In genomic region chr16:85227924-85228462, GRCh38 we compare ENCODE assay signal across 1 cellular context.
TF ChIP-seq lines count a peak whose summit lies in the region.

No MANE protein-coding gene starts in this region.

TF ChIP-seq in HEK293, 187 proteins besides CTCF, POLR2A, EP300 and RAD21 (continued from another document and continues in another):
- TF ChIP-seq, protein P1, sequence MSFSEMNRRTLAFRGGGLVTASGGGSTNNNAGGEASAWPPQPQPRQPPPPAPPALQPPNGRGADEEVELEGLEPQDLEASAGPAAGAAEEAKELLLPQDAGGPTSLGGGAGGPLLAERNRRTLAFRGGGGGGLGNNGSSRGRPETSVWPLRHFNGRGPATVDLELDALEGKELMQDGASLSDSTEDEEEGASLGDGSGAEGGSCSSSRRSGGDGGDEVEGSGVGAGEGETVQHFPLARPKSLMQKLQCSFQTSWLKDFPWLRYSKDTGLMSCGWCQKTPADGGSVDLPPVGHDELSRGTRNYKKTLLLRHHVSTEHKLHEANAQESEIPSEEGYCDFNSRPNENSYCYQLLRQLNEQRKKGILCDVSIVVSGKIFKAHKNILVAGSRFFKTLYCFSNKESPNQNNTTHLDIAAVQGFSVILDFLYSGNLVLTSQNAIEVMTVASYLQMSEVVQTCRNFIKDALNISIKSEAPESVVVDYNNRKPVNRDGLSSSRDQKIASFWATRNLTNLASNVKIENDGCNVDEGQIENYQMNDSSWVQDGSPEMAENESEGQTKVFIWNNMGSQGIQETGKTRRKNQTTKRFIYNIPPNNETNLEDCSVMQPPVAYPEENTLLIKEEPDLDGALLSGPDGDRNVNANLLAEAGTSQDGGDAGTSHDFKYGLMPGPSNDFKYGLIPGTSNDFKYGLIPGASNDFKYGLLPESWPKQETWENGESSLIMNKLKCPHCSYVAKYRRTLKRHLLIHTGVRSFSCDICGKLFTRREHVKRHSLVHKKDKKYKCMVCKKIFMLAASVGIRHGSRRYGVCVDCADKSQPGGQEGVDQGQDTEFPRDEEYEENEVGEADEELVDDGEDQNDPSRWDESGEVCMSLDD (tag by site-specific recombination; IDR thresholded peaks at IDR 0.05), result no peak
- TF ChIP-seq SCRT2 (tag by site-specific recombination; IDR thresholded peaks at IDR 0.05) (no peak), ZNF585B (tag by site-specific recombination; IDR thresholded peaks at IDR 0.05) (no peak), TCF7L2 (IDR thresholded peaks at IDR 0.05; ENCODE audit: borderline replicate concordance, low read depth, low read length) (no peak), EGR2 (tag by site-specific recombination; IDR thresholded peaks at IDR 0.05; ENCODE audit: low read depth) (peak; percentile 81), ZNF416 (tag by site-specific recombination; IDR thresholded peaks at IDR 0.05) (no peak), ZNF600 (tag by site-specific recombination; IDR thresholded peaks at IDR 0.05) (no peak), ZNF16 (tag by site-specific recombination; IDR thresholded peaks at IDR 0.05; ENCODE audit: low read depth) (peak; percentile 96), SP7 (tag by site-specific recombination; IDR thresholded peaks at IDR 0.05) (peak; percentile 74), ZNF175 (tag by site-specific recombination; IDR thresholded peaks at IDR 0.05) (no peak), ZNF48 (tag by site-specific recombination; IDR thresholded peaks at IDR 0.05) (no peak), TRIM28 (IDR thresholded peaks at IDR 0.05; ENCODE audit: borderline replicate concordance, low read length) (no peak), MEIS1 (CRISPR knock-in tag; IDR thresholded peaks at IDR 0.05; ENCODE audit: borderline replicate concordance) (no peak), ZNF146 (tag by site-specific recombination; IDR thresholded peaks at IDR 0.05) (no peak), REST (tag by site-specific recombination; IDR thresholded peaks at IDR 0.05) (no peak), ZNF571 (tag by site-specific recombination; IDR thresholded peaks at IDR 0.05) (no peak), HOXC10 (CRISPR knock-in tag; IDR thresholded peaks at IDR 0.05) (no peak), ZNF514 (tag by site-specific recombination; IDR thresholded peaks at IDR 0.05) (no peak), ZNF830 (tag by site-specific recombination; IDR thresholded peaks at IDR 0.05; ENCODE audit: low read depth) (no peak), KLF17 (tag by site-specific recombination; IDR thresholded peaks at IDR 0.05) (no peak), SP2 (tag by site-specific recombination; IDR thresholded peaks at IDR 0.05) (no peak; the same call in 1 of the 2 replicates), ZNF24 (tag by site-specific recombination; IDR thresholded peaks at IDR 0.05) (no peak; the same call in 1 of the 2 replicates), ZBTB17 (tag by site-specific recombination; IDR thresholded peaks at IDR 0.05) (no peak), GLIS1 (tag by site-specific recombination; IDR thresholded peaks at IDR 0.05) (peak; percentile 96), ZNF623 (tag by site-specific recombination; IDR thresholded peaks at IDR 0.05) (no peak), ZNF404 (tag by site-specific recombination; IDR thresholded peaks at IDR 0.05) (no peak), ZNF510 (tag by site-specific recombination; IDR thresholded peaks at IDR 0.05; ENCODE audit: insufficient replicate concordance) (no peak), ZFP37 (tag by site-specific recombination; IDR thresholded peaks at IDR 0.05) (no peak), ZNF423 (tag by site-specific recombination; IDR thresholded peaks at IDR 0.05) (no peak), ZNF777 (tag by site-specific recombination; IDR thresholded peaks at IDR 0.05; ENCODE audit: borderline replicate concordance) (no peak), ZNF350 (tag by site-specific recombination; IDR thresholded peaks at IDR 0.05) (no peak), ZNF239 (tag by site-specific recombination; IDR thresholded peaks at IDR 0.05) (no peak), ZNF670 (tag by site-specific recombination; IDR thresholded peaks at IDR 0.05; ENCODE audit: low read depth) (no peak), ZNF155 (tag by site-specific recombination; IDR thresholded peaks at IDR 0.05) (no peak), ZNF660 (tag by site-specific recombination; IDR thresholded peaks at IDR 0.05) (no peak), ZNF433 (tag by site-specific recombination; IDR thresholded peaks at IDR 0.05; ENCODE audit: low read depth) (no peak), GLI2 (tag by site-specific recombination; IDR thresholded peaks at IDR 0.05; ENCODE audit: borderline replicate concordance, low read depth) (no peak), ZXDB (tag by site-specific recombination; IDR thresholded peaks at IDR 0.05) (peak; percentile 60)
- TF ChIP-seq, protein P2, sequence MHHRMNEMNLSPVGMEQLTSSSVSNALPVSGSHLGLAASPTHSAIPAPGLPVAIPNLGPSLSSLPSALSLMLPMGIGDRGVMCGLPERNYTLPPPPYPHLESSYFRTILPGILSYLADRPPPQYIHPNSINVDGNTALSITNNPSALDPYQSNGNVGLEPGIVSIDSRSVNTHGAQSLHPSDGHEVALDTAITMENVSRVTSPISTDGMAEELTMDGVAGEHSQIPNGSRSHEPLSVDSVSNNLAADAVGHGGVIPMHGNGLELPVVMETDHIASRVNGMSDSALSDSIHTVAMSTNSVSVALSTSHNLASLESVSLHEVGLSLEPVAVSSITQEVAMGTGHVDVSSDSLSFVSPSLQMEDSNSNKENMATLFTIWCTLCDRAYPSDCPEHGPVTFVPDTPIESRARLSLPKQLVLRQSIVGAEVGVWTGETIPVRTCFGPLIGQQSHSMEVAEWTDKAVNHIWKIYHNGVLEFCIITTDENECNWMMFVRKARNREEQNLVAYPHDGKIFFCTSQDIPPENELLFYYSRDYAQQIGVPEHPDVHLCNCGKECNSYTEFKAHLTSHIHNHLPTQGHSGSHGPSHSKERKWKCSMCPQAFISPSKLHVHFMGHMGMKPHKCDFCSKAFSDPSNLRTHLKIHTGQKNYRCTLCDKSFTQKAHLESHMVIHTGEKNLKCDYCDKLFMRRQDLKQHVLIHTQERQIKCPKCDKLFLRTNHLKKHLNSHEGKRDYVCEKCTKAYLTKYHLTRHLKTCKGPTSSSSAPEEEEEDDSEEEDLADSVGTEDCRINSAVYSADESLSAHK (tag by site-specific recombination; IDR thresholded peaks at IDR 0.05), result no peak
- TF ChIP-seq, protein P3, sequence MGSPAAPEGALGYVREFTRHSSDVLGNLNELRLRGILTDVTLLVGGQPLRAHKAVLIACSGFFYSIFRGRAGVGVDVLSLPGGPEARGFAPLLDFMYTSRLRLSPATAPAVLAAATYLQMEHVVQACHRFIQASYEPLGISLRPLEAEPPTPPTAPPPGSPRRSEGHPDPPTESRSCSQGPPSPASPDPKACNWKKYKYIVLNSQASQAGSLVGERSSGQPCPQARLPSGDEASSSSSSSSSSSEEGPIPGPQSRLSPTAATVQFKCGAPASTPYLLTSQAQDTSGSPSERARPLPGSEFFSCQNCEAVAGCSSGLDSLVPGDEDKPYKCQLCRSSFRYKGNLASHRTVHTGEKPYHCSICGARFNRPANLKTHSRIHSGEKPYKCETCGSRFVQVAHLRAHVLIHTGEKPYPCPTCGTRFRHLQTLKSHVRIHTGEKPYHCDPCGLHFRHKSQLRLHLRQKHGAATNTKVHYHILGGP (tag by site-specific recombination; IDR thresholded peaks at IDR 0.05), result no peak
- TF ChIP-seq, protein P4, sequence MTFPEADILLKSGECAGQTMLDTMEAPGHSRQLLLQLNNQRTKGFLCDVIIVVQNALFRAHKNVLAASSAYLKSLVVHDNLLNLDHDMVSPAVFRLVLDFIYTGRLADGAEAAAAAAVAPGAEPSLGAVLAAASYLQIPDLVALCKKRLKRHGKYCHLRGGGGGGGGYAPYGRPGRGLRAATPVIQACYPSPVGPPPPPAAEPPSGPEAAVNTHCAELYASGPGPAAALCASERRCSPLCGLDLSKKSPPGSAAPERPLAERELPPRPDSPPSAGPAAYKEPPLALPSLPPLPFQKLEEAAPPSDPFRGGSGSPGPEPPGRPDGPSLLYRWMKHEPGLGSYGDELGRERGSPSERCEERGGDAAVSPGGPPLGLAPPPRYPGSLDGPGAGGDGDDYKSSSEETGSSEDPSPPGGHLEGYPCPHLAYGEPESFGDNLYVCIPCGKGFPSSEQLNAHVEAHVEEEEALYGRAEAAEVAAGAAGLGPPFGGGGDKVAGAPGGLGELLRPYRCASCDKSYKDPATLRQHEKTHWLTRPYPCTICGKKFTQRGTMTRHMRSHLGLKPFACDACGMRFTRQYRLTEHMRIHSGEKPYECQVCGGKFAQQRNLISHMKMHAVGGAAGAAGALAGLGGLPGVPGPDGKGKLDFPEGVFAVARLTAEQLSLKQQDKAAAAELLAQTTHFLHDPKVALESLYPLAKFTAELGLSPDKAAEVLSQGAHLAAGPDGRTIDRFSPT (tag by site-specific recombination; IDR thresholded peaks at IDR 0.05), result no peak
- TF ChIP-seq, protein P5, sequence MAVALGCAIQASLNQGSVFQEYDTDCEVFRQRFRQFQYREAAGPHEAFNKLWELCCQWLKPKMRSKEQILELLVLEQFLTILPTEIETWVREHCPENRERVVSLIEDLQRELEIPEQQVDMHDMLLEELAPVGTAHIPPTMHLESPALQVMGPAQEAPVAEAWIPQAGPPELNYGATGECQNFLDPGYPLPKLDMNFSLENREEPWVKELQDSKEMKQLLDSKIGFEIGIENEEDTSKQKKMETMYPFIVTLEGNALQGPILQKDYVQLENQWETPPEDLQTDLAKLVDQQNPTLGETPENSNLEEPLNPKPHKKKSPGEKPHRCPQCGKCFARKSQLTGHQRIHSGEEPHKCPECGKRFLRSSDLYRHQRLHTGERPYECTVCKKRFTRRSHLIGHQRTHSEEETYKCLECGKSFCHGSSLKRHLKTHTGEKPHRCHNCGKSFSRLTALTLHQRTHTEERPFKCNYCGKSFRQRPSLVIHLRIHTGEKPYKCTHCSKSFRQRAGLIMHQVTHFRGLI (tag by site-specific recombination; IDR thresholded peaks at IDR 0.05), result no peak
- TF ChIP-seq, protein P6, sequence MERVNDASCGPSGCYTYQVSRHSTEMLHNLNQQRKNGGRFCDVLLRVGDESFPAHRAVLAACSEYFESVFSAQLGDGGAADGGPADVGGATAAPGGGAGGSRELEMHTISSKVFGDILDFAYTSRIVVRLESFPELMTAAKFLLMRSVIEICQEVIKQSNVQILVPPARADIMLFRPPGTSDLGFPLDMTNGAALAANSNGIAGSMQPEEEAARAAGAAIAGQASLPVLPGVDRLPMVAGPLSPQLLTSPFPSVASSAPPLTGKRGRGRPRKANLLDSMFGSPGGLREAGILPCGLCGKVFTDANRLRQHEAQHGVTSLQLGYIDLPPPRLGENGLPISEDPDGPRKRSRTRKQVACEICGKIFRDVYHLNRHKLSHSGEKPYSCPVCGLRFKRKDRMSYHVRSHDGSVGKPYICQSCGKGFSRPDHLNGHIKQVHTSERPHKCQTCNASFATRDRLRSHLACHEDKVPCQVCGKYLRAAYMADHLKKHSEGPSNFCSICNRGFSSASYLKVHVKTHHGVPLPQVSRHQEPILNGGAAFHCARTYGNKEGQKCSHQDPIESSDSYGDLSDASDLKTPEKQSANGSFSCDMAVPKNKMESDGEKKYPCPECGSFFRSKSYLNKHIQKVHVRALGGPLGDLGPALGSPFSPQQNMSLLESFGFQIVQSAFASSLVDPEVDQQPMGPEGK (tag by site-specific recombination; IDR thresholded peaks at IDR 0.05), result peak; percentile 89
- TF ChIP-seq, protein P7, sequence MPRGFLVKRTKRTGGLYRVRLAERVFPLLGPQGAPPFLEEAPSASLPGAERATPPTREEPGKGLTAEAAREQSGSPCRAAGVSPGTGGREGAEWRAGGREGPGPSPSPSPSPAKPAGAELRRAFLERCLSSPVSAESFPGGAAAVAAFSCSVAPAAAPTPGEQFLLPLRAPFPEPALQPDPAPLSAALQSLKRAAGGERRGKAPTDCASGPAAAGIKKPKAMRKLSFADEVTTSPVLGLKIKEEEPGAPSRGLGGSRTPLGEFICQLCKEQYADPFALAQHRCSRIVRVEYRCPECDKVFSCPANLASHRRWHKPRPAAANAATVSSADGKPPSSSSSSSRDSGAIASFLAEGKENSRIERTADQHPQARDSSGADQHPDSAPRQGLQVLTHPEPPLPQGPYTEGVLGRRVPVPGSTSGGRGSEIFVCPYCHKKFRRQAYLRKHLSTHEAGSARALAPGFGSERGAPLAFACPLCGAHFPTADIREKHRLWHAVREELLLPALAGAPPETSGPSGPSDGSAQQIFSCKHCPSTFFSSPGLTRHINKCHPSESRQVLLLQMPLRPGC (tag by site-specific recombination; IDR thresholded peaks at IDR 0.05), result no peak
- TF ChIP-seq, protein P8, sequence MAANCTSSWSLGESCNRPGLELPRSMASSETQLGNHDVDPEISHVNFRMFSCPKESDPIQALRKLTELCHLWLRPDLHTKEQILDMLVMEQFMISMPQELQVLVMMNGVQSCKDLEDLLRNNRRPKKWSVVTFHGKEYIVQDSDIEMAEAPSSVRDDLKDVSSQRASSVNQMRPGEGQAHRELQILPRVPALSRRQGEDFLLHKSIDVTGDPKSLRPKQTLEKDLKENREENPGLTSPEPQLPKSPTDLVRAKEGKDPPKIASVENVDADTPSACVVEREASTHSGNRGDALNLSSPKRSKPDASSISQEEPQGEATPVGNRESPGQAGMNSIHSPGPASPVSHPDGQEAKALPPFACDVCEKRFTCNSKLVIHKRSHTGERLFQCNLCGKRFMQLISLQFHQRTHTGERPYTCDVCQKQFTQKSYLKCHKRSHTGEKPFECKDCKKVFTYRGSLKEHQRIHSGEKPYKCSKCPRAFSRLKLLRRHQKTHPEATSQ (tag by site-specific recombination; IDR thresholded peaks at IDR 0.05), result no peak
